30 cellular contexts compared by ENCODE assay signal in genomic region chr17:33942414-33942813, GRCh38.
"Had no signal": no experiment of that assay in that cellular context is flagged by ENCODE, and none has a peak within 500 bp of the region (broad histone marks: within the 10 kb centered on the region; RNA-seq: fewer than 3 reads in every experiment).

No MANE protein-coding gene starts in this region.

- H3K36me3 Mint-ChIP-seq: activated CD4-positive, alpha-beta memory T cell treated with anti-CD3 and anti-CD28 coated beads for 36 hours; activated naive CD4-positive, alpha-beta T cell treated with anti-CD3 and anti-CD28 coated beads, Interleukin-2, amount 10 ng/mL, durations not matched to agents 7 days and 5 days; activated naive CD8-positive, alpha-beta T cell treated with anti-CD3 and anti-CD28 coated beads, Interleukin-2, amount 10 ng/mL, durations not matched to agents 7 days and 5 days; mesothelial cell of epicardium; naive thymus-derived CD4-positive, alpha-beta T cell; stimulated activated naive B cell treated with anti-CD40 and anti-IgM and Interleukin-4, amounts not matched to agents 10 μg/mL and 1 μg/mL and 100 μg/mL, for 72 hours had no signal

- DNase-seq: activated CD4-positive, alpha-beta memory T cell treated with anti-CD3 and anti-CD28 coated beads for 36 hours; activated CD4-positive, alpha-beta T cell treated with anti-CD3 and anti-CD28 coated beads, Interleukin-2, amount 10 ng/mL, durations not matched to agents 24 days and 14 days; activated CD4-positive, CD25-positive, alpha-beta regulatory T cell treated with anti-CD3 and anti-CD28 coated beads, Interleukin-2, amount 50 U/mL, for 72 hours; activated CD8-positive, alpha-beta memory T cell treated with anti-CD3 and anti-CD28 coated beads, Interleukin-2, amount 50 U/mL, for 4 hours; activated gamma-delta T cell; activated naive CD4-positive, alpha-beta T cell treated with anti-CD3 and anti-CD28 coated beads, Interleukin-2, amount 10 ng/mL, durations not matched to agents 7 days and 5 days; activated naive CD8-positive, alpha-beta T cell treated with anti-CD3 and anti-CD28 coated beads, Interleukin-2, amount 10 ng/mL, durations not matched to agents 7 days and 5 days; activated T-cell treated with anti-CD3 and anti-CD28 coated beads, Interleukin-2, amount 50 U/mL, for 24 hours; caudate nucleus; cortex of kidney; endodermal cell; foreskin keratinocyte; heart right ventricle; islet precursor cell; naive thymus-derived CD4-positive, alpha-beta T cell; nucleus accumbens; posterior cingulate gyrus; right cardiac atrium; stimulated activated CD4-positive, alpha-beta T cell treated with anti-CD3 and anti-CD28 coated beads, Interleukin-15, amount 100 ng/mL, for 24 hours; stimulated activated CD4-positive, alpha-beta T cell treated with anti-CD3 and anti-CD28 coated beads, Interleukin-2, amount 100 ng/mL, for 24 hours; stimulated activated naive B cell treated with anti-CD40 and anti-IgM and Interleukin-4, amounts not matched to agents 10 μg/mL and 1 μg/mL and 100 μg/mL, for 72 hours; stomach; T-helper 2 cell; thyroid gland; upper lobe of left lung had no signal

- ATAC-seq: foreskin keratinocyte; naive thymus-derived CD4-positive, alpha-beta T cell; right cardiac atrium; stimulated activated naive B cell treated with anti-CD40 and anti-IgM and Interleukin-4, amounts not matched to agents 10 μg/mL and 1 μg/mL and 100 μg/mL, for 72 hours had no signal

- H3K27ac ChIP-seq: ascending aorta, esophagus muscularis mucosa, foreskin keratinocyte, heart right ventricle, stomach, thyroid gland, upper lobe of left lung, vagina had no signal

- H3K27ac Mint-ChIP-seq: activated CD4-positive, alpha-beta memory T cell treated with anti-CD3 and anti-CD28 coated beads for 36 hours; activated CD4-positive, alpha-beta T cell treated with anti-CD3 and anti-CD28 coated beads, Interleukin-2, amount 10 ng/mL, durations not matched to agents 24 days and 14 days; activated naive CD4-positive, alpha-beta T cell treated with anti-CD3 and anti-CD28 coated beads, Interleukin-2, amount 10 ng/mL, durations not matched to agents 7 days and 5 days; activated naive CD8-positive, alpha-beta T cell treated with anti-CD3 and anti-CD28 coated beads, Interleukin-2, amount 10 ng/mL, durations not matched to agents 7 days and 5 days; activated T-cell treated with anti-CD3 and anti-CD28 coated beads, Interleukin-2, amount 50 U/mL, for 24 hours; endodermal cell; mesothelial cell of epicardium; naive thymus-derived CD4-positive, alpha-beta T cell had no signal

- H3K9me3 Mint-ChIP-seq: activated CD4-positive, alpha-beta memory T cell treated with anti-CD3 and anti-CD28 coated beads for 36 hours; activated CD4-positive, alpha-beta T cell treated with anti-CD3 and anti-CD28 coated beads, Interleukin-2, amount 10 ng/mL, durations not matched to agents 24 days and 14 days; activated naive CD4-positive, alpha-beta T cell treated with anti-CD3 and anti-CD28 coated beads, Interleukin-2, amount 10 ng/mL, durations not matched to agents 7 days and 5 days; activated naive CD8-positive, alpha-beta T cell treated with anti-CD3 and anti-CD28 coated beads, Interleukin-2, amount 10 ng/mL, durations not matched to agents 7 days and 5 days; activated T-cell treated with anti-CD3 and anti-CD28 coated beads, Interleukin-2, amount 50 U/mL, for 24 hours; endodermal cell; mesothelial cell of epicardium; neural crest cell; stimulated activated naive B cell treated with anti-CD40 and anti-IgM and Interleukin-4, amounts not matched to agents 10 μg/mL and 1 μg/mL and 100 μg/mL, for 72 hours had no signal

- H3K4me3 Mint-ChIP-seq: activated CD4-positive, alpha-beta memory T cell treated with anti-CD3 and anti-CD28 coated beads for 36 hours; activated CD4-positive, alpha-beta T cell treated with anti-CD3 and anti-CD28 coated beads, Interleukin-2, amount 10 ng/mL, durations not matched to agents 24 days and 14 days; activated naive CD4-positive, alpha-beta T cell treated with anti-CD3 and anti-CD28 coated beads, Interleukin-2, amount 10 ng/mL, durations not matched to agents 7 days and 5 days; activated naive CD8-positive, alpha-beta T cell treated with anti-CD3 and anti-CD28 coated beads, Interleukin-2, amount 10 ng/mL, durations not matched to agents 7 days and 5 days; activated T-cell treated with anti-CD3 and anti-CD28 coated beads, Interleukin-2, amount 50 U/mL, for 24 hours; endodermal cell; mesothelial cell of epicardium; naive thymus-derived CD4-positive, alpha-beta T cell; neural crest cell; stimulated activated naive B cell treated with anti-CD40 and anti-IgM and Interleukin-4, amounts not matched to agents 10 μg/mL and 1 μg/mL and 100 μg/mL, for 72 hours had no signal

- H3K4me1 ChIP-seq: ascending aorta, foreskin keratinocyte, stomach, thyroid gland, upper lobe of left lung, vagina had no signal

- H3K36me3 ChIP-seq: ascending aorta, esophagus muscularis mucosa, heart right ventricle, stomach, thyroid gland, upper lobe of left lung, vagina had no signal

- H3K27me3 ChIP-seq: ascending aorta, foreskin keratinocyte, stomach, thyroid gland, upper lobe of left lung, vagina had no signal

- H3K4me3 ChIP-seq: ascending aorta, esophagus muscularis mucosa, heart right ventricle, stomach, thyroid gland, upper lobe of left lung, vagina had no signal

- H3K9me3 ChIP-seq: ascending aorta, esophagus muscularis mucosa, heart right ventricle, stomach, thyroid gland, upper lobe of left lung, vagina had no signal

- H3K4me1 Mint-ChIP-seq: activated CD4-positive, alpha-beta T cell treated with anti-CD3 and anti-CD28 coated beads, Interleukin-2, amount 10 ng/mL, durations not matched to agents 24 days and 14 days; neural crest cell; stimulated activated naive B cell treated with anti-CD40 and anti-IgM and Interleukin-4, amounts not matched to agents 10 μg/mL and 1 μg/mL and 100 μg/mL, for 72 hours had no signal
